In the genomic region with DNA sequence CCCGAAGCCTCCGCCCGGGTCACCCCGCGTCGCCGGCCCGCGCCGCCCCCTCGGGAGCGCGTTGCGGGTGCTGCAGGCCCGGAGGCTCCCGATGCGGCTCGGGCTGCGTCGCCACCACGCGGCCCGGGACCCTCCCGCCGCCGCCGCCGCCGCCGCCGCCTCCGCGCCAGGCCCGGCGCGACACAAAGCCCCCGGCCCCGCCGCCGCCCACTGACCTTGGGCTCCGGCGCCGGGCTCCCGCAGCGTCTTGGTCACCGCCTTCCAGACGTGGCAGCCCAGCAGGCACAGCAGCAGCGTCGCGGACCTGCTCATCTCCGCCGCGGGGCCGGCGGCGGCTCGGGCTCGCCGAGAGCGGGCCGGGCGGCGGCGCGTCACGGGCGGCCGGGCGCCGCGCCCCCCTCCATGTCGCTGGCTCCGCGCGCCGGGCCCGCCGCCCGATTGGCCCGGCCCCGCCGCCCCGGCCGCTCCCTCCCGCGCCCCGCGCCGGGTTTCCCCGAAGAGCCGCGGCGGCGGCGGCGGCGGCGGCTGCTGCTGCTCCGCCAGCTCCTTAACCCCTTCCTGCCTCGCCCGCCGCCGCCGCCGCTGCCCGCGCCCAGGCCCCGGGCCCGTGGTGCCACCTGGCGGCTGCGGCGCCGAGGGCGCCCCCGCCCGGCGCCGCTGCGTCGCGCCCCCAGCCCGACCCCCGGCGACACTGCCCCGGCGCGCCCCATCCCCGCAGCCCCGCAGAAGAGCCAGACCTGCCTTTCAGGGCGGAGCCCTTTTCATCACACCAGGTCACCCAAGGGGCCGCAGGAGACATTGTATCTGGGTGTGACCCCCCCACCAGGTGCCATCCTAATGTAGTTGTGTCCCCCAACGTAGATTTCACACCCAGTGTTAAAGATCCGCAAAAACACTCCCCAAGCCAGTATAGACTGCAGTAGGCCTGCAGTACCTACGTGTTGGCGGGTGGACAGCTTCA, we compare ENCODE assay signal across 8 cellular contexts. TPM values are rescaled to one million over a fixed set of nuclear protein-coding genes. Genes with fewer than 3 reads are reported as not detected.
DNase-seq lines count a peak whose midpoint lies in the region; ATAC-seq and TF ChIP-seq lines count a peak whose summit lies in the region.

A gene (minus strand): TSS at position 549 of the 961 bp plus-strand sequence. CDS start 237 bp downstream, at position 312.

- H3K4me1 ChIP-seq in BE2C (no peaks in the 10 kb centered on the region), left lung (peaks cover 0 to 14% of the 10 kb centered on the region in 2 donors)

- ATAC-seq in GM19372 (IDR thresholded peaks at IDR 0.05; ENCODE audit: low read depth, unreplicated experiment) (peak; percentile 51), left lung (peak; percentile 82), HG03457 (IDR thresholded peaks at IDR 0.05; ENCODE audit: unreplicated experiment) (no peak)

- peak; percentile 69 for DNase-seq in BE2C
- peak; percentile 46 for DNase-seq in LHCN-M2 (ENCODE audit: low read depth)
- peak; percentile 26 to 38 for DNase-seq in activated CD4-positive, alpha-beta T cell treated with anti-CD3 and anti-CD28 coated beads, Interleukin-2, amount 50 U/mL, for 24 hours (ENCODE audit: low read depth in 1 of 2, low spot score in 1 of 2)
- DNase-seq in coronary artery (ENCODE audit: low spot score): no peak
- DNase-seq in left lung: peak; percentile 39 to 80
- DNase-seq in stimulated activated CD4-positive, alpha-beta T cell treated with anti-CD3 and anti-CD28 coated beads, Interleukin-2, amount 100 ng/mL, for 24 hours: peak; percentile 60 to 72

- TF ChIP-seq CTCF in BE2C (IDR thresholded peaks at IDR 0.05; ENCODE audit: low read depth, low read length) (no peak), coronary artery (IDR thresholded peaks at IDR 0.05) (no peak), left lung (IDR thresholded peaks at IDR 0.05) (no peak)

- H3K27me3 ChIP-seq in BE2C (peaks cover 13% of the 10 kb centered on the region), left lung (peaks cover 0 to 87% of the 10 kb centered on the region in 2 donors)

- H3K4me3 ChIP-seq in BE2C (ENCODE audit: low read depth, low read length) (peak within 1 kb of the TSS; percentile 47), coronary artery (peak within 1 kb of the TSS; percentile 96), left lung (peak within 1 kb of the TSS; percentile 46 to 50)

- H3K36me3 ChIP-seq in BE2C (no peaks in the 10 kb centered on the region), left lung (no peaks in the 10 kb centered on the region)

- no peaks in the 10 kb centered on the region for H3K9me3 ChIP-seq in BE2C
- no peaks in the 10 kb centered on the region for H3K9me3 ChIP-seq in left lung

- intact Hi-C loops in left lung (cut with DNase I): no loop called here

- H3K27ac ChIP-seq in coronary artery (peak within 1 kb of the TSS; percentile 55 to 78), left lung (peak within 1 kb of the TSS; percentile 45 to 65)

RNA-seq across cellular contexts. Expression of the gene that starts here (rescaled TPM):
- polyA plus RNA-seq in BE2C (2012; ENCODE audit: insufficient read depth, insufficient read length, low read depth): 29.0 TPM
- 18.7 and 21.4 TPM in 2 replicates for total RNA-seq in LHCN-M2 (2014; rRNA removed)
- polyA plus RNA-seq in LHCN-M2 (2012): 22.6 TPM
- total RNA-seq in left lung: 10 to 100 TPM; 13.2 to 16.0 TPM
